2 cellular contexts compared by ENCODE assay signal in genomic region chr2:122322815-122323214, GRCh38.
TF ChIP-seq lines count a peak whose summit lies in the region.

No MANE protein-coding gene starts in this region.

TF ChIP-seq in GM23338, 12 proteins besides CTCF, POLR2A, EP300 and RAD21:
- no peak for TF ChIP-seq POLR2AphosphoS5 (IDR thresholded peaks at IDR 0.05; ENCODE audit: low read depth)
- TF ChIP-seq JUNB (IDR thresholded peaks at IDR 0.05; ENCODE audit: unreplicated experiment): no peak
- no peak for TF ChIP-seq ZNF462 (CRISPR knock-in tag; IDR thresholded peaks at IDR 0.05)
- TF ChIP-seq CREB1 (CRISPR knock-in tag; IDR thresholded peaks at IDR 0.05; ENCODE audit: low read depth): no peak
- no peak for TF ChIP-seq STAT1 (IDR thresholded peaks at IDR 0.05; ENCODE audit: unreplicated experiment)
- TF ChIP-seq ZNF331 (CRISPR knock-in tag; IDR thresholded peaks at IDR 0.05; ENCODE audit: low read depth): no peak
- TF ChIP-seq ETS1 (IDR thresholded peaks at IDR 0.05): no peak
- TF ChIP-seq EZH2phosphoT487 (IDR thresholded peaks at IDR 0.05; ENCODE audit: unreplicated experiment): no peak
- no peak for TF ChIP-seq REST (IDR thresholded peaks at IDR 0.05; ENCODE audit: unreplicated experiment)
- TF ChIP-seq EZH2 (IDR thresholded peaks at IDR 0.05; ENCODE audit: low read depth, unreplicated experiment): no peak
- no peak for TF ChIP-seq NANOG (IDR thresholded peaks at IDR 0.05; ENCODE audit: borderline replicate concordance)
- no peak for TF ChIP-seq ZNF114 (CRISPR knock-in tag; IDR thresholded peaks at IDR 0.05)

TF ChIP-seq in endothelial cell of umbilical vein, 7 proteins besides CTCF, POLR2A, EP300 and RAD21:
- TF ChIP-seq JUN (IDR thresholded peaks at IDR 0.05; ENCODE audit: borderline replicate concordance, insufficient read depth, insufficient read length, low read depth) (no peak), FOS (IDR thresholded peaks at IDR 0.05; ENCODE audit: borderline replicate concordance, insufficient read depth, low read length) (no peak), EZH2 (IDR thresholded peaks at IDR 0.05; ENCODE audit: borderline replicate concordance, low read depth, low read length, severe bottlenecking) (no peak), POLR2AphosphoS5 (IDR thresholded peaks at IDR 0.05; ENCODE audit: insufficient read depth, low read depth, low read length) (no peak), MYC (IDR thresholded peaks at IDR 0.05; ENCODE audit: low read depth, low read length) (no peak)
